In genomic region chr4:134905061-134905460, GRCh38 we compare ENCODE assay signal across 1 cellular context.
TF ChIP-seq lines count a peak whose summit lies in the region.

No MANE protein-coding gene starts in this region.

TF ChIP-seq in GM23338, 12 proteins besides CTCF, POLR2A, EP300 and RAD21 (continued from another document):
- TF ChIP-seq, protein P1, sequence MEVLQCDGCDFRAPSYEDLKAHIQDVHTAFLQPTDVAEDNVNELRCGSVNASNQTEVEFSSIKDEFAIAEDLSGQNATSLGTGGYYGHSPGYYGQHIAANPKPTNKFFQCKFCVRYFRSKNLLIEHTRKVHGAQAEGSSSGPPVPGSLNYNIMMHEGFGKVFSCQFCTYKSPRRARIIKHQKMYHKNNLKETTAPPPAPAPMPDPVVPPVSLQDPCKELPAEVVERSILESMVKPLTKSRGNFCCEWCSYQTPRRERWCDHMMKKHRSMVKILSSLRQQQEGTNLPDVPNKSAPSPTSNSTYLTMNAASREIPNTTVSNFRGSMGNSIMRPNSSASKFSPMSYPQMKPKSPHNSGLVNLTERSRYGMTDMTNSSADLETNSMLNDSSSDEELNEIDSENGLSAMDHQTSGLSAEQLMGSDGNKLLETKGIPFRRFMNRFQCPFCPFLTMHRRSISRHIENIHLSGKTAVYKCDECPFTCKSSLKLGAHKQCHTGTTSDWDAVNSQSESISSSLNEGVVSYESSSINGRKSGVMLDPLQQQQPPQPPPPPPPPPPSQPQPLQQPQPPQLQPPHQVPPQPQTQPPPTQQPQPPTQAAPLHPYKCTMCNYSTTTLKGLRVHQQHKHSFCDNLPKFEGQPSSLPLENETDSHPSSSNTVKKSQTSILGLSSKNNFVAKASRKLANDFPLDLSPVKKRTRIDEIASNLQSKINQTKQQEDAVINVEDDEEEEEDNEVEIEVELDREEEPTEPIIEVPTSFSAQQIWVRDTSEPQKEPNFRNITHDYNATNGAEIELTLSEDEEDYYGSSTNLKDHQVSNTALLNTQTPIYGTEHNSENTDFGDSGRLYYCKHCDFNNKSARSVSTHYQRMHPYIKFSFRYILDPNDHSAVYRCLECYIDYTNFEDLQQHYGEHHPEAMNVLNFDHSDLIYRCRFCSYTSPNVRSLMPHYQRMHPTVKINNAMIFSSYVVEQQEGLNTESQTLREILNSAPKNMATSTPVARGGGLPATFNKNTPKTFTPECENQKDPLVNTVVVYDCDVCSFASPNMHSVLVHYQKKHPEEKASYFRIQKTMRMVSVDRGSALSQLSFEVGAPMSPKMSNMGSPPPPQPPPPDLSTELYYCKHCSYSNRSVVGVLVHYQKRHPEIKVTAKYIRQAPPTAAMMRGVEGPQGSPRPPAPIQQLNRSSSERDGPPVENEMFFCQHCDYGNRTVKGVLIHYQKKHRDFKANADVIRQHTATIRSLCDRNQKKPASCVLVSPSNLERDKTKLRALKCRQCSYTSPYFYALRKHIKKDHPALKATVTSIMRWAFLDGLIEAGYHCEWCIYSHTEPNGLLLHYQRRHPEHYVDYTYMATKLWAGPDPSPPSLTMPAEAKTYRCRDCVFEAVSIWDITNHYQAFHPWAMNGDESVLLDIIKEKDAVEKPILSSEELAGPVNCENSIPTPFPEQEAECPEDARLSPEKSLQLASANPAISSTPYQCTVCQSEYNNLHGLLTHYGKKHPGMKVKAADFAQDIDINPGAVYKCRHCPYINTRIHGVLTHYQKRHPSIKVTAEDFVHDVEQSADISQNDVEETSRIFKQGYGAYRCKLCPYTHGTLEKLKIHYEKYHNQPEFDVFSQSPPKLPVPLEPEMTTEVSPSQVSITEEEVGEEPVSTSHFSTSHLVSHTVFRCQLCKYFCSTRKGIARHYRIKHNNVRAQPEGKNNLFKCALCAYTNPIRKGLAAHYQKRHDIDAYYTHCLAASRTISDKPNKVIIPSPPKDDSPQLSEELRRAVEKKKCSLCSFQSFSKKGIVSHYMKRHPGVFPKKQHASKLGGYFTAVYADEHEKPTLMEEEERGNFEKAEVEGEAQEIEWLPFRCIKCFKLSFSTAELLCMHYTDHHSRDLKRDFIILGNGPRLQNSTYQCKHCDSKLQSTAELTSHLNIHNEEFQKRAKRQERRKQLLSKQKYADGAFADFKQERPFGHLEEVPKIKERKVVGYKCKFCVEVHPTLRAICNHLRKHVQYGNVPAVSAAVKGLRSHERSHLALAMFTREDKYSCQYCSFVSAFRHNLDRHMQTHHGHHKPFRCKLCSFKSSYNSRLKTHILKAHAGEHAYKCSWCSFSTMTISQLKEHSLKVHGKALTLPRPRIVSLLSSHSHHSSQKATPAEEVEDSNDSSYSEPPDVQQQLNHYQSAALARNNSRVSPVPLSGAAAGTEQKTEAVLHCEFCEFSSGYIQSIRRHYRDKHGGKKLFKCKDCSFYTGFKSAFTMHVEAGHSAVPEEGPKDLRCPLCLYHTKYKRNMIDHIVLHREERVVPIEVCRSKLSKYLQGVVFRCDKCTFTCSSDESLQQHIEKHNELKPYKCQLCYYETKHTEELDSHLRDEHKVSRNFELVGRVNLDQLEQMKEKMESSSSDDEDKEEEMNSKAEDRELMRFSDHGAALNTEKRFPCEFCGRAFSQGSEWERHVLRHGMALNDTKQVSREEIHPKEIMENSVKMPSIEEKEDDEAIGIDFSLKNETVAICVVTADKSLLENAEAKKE (CRISPR knock-in tag; IDR thresholded peaks at IDR 0.05): no peak
- no peak for TF ChIP-seq ZNF114 (CRISPR knock-in tag; IDR thresholded peaks at IDR 0.05)
- no peak for TF ChIP-seq POLR2AphosphoS5 (IDR thresholded peaks at IDR 0.05; ENCODE audit: low read depth)
- no peak for TF ChIP-seq STAT1 (IDR thresholded peaks at IDR 0.05; ENCODE audit: unreplicated experiment)
- no peak for TF ChIP-seq NANOG (IDR thresholded peaks at IDR 0.05; ENCODE audit: borderline replicate concordance)
- no peak for TF ChIP-seq EZH2phosphoT487 (IDR thresholded peaks at IDR 0.05; ENCODE audit: unreplicated experiment)
- no peak for TF ChIP-seq JUNB (IDR thresholded peaks at IDR 0.05; ENCODE audit: unreplicated experiment)
- no peak for TF ChIP-seq CREB1 (CRISPR knock-in tag; IDR thresholded peaks at IDR 0.05; ENCODE audit: low read depth)
- TF ChIP-seq, protein P2, sequence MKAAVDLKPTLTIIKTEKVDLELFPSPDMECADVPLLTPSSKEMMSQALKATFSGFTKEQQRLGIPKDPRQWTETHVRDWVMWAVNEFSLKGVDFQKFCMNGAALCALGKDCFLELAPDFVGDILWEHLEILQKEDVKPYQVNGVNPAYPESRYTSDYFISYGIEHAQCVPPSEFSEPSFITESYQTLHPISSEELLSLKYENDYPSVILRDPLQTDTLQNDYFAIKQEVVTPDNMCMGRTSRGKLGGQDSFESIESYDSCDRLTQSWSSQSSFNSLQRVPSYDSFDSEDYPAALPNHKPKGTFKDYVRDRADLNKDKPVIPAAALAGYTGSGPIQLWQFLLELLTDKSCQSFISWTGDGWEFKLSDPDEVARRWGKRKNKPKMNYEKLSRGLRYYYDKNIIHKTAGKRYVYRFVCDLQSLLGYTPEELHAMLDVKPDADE (IDR thresholded peaks at IDR 0.05): no peak
